In the genomic region with DNA sequence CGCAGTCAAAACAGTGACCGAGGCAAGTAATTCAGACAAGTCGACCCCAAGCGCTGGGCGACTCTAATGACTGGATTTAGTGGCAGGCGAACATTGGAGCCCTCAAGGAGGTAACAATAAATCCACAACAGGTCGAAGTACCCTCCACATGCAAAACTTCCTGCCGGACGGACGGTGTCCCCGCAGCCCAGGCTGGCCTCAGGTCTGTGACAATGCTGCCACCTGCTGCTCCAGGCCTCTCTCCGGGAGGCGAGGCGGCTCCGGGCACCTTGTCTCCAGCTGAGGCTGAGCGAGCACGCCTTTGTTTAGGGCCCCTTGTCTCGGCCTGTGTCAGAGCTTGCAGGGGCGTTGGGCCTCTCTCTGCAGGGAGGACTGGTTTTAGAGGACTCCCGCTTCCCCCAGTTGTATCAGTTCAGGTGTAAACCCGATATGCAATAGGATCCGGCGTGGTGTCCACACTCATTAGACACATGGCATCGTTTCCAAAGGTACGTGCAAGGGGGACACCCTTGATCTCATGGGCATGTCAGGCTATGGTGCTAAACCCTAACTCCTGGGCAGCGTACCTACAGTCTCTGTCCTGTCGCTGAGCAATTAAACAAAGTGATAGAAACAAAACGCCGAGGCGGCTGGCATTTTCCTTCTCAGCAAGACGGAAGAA, we compare ENCODE assay signal across 11 cellular contexts.
DNase-seq lines count a peak whose midpoint lies in the region; ATAC-seq, FAIRE-seq and TF ChIP-seq lines count a peak whose summit lies in the region.
"Had no signal": no experiment of that assay in that cellular context is flagged by ENCODE, and none has a peak within 500 bp of the region (broad histone marks: within the 10 kb centered on the region; RNA-seq: fewer than 3 reads in every experiment).

No MANE protein-coding gene starts in this region.

- CTCF ChIA-PET in K562 (lab: Yijun Ruan, JAX; ENCODE audit: low intra/inter-chr PET ratio): no interaction called here

- H3K4me3 Mint-ChIP-seq in effector memory CD8-positive, alpha-beta T cell: no peak overlapping the region
- H3K4me3 Mint-ChIP-seq: CD14-positive monocyte had no signal

- intact Hi-C loops in K562 (cut with micrococcal nuclease) (no loop called here), left lung (cut with DNase I) (no loop called here)

- peak; percentile 2 for DNase-seq in stimulated activated CD4-positive, alpha-beta T cell treated with anti-CD3 and anti-CD28 coated beads, Interleukin-15, amount 100 ng/mL, for 24 hours
- no peak for DNase-seq in stimulated activated CD4-positive, alpha-beta T cell treated with anti-CD3 and anti-CD28 coated beads, Interleukin-4, amount 100 ng/mL, for 24 hours
- DNase-seq in K562 (ENCODE audit: extremely low read depth in 1 of 4, low spot score in 3 of 4): peak in 2 of 4 experiments; percentile 14 to 20
- peak; percentile 51 to 87 for DNase-seq in left lung
- DNase-seq in GM19240 (ENCODE audit: insufficient read length, low spot score): no peak
- DNase-seq in effector memory CD8-positive, alpha-beta T cell: no peak
- no peak for DNase-seq in SW 1271 (lab: John Stamatoyannopoulos, UW)
- DNase-seq: activated effector memory CD4-positive, alpha-beta T cell treated with Interleukin-2 at 50 U/mL for 16 hours; stimulated activated naive CD8-positive, alpha-beta T cell treated with anti-CD3 and anti-CD28 coated beads, Interleukin-15, Interleukin-2, amounts not matched to agents 100 U/mL and 50 U/mL, for 24 hours had no signal

- H3K27ac ChIP-seq in K562 (ENCODE audit: extremely low read depth, low read depth, low read length) (no peak overlapping the region), left lung (no peak overlapping the region)

- no peaks in the 10 kb centered on the region for H3K27me3 ChIP-seq in K562 (ENCODE audit: control insufficient read depth in 2 of 2, insufficient read depth in 2 of 2, low read length in 2 of 2)
- H3K27me3 ChIP-seq in left lung: peaks cover 0 to 7% of the 10 kb centered on the region in 2 donors

- in situ Hi-C loops in K562 (cut with MboI): no loop called here

- no peaks in the 10 kb centered on the region for H3K79me2 ChIP-seq in K562 (ENCODE audit: control insufficient read depth, insufficient read depth, low read length)

- H3K36me3 Mint-ChIP-seq in effector memory CD8-positive, alpha-beta T cell (ENCODE audit: insufficient read depth): no peaks in the 10 kb centered on the region
- H3K36me3 Mint-ChIP-seq: CD14-positive monocyte had no signal

- ATAC-seq in K562 (peak; percentile 51), left lung (peak; percentile 97), HG03025 (IDR thresholded peaks at IDR 0.05; ENCODE audit: low FRiP score, unreplicated experiment) (no peak)
- no peak for ATAC-seq in effector memory CD8-positive, alpha-beta T cell (replicated peaks)
- ATAC-seq: stimulated activated naive CD8-positive, alpha-beta T cell treated with anti-CD3 and anti-CD28 coated beads, Interleukin-15, Interleukin-2, amounts not matched to agents 100 U/mL and 50 U/mL, for 24 hours had no signal

- no peak overlapping the region for H3K9ac ChIP-seq in K562 (ENCODE audit: insufficient read depth in 1 of 2, low read depth in 2 of 2, low read length in 2 of 2)

- no peaks in the 10 kb centered on the region for H3K4me1 Mint-ChIP-seq in effector memory CD8-positive, alpha-beta T cell (ENCODE audit: low read depth in 2 of 2)
- H3K4me1 Mint-ChIP-seq: CD14-positive monocyte had no signal

- TF ChIP-seq POLR2A in K562 (conservative IDR thresholded peaks at IDR 0.05): no peak

- no peak overlapping the region for H3K27ac Mint-ChIP-seq in effector memory CD8-positive, alpha-beta T cell
- H3K27ac Mint-ChIP-seq: CD14-positive monocyte had no signal

- no peaks in the 10 kb centered on the region; the same call in 1 of the 2 replicates for H3K9me3 ChIP-seq in K562 (replicated peaks; ENCODE audit: control insufficient read depth, insufficient read depth, low read depth, low read length)
- no peaks in the 10 kb centered on the region for H3K9me3 ChIP-seq in left lung

- H3K4me1 ChIP-seq in K562 (replicated peaks in 1 of 2; ENCODE audit: control insufficient read depth in 2 of 2, insufficient read depth in 2 of 2, low read length in 2 of 2): no peaks in the 10 kb centered on the region
- no peaks in the 10 kb centered on the region for H3K4me1 ChIP-seq in left lung

- BruUV-seq in K562 (replicated peaks; lab: Mats Ljungman, UMichigan): no TSS peak

- no peaks in the 10 kb centered on the region for H3K9me1 ChIP-seq in K562 (ENCODE audit: control insufficient read depth, insufficient read depth, low read length)

- TF ChIP-seq EP300 in K562 (IDR thresholded peaks at IDR 0.05; ENCODE audit: low read length): no peak

- H2AFZ ChIP-seq in K562 (ENCODE audit: low read depth, low read length): no peak overlapping the region

- H3K36me3 ChIP-seq in K562 (ENCODE audit: control insufficient read depth, insufficient read depth, low read length) (no peaks in the 10 kb centered on the region), left lung (no peaks in the 10 kb centered on the region)

- no peak overlapping the region for H3K4me2 ChIP-seq in K562 (ENCODE audit: insufficient read depth, low read length)

- FAIRE-seq in K562 (lab: Jason Lieb, UNC): no peak

- H4K20me1 ChIP-seq in K562 (replicated peaks; ENCODE audit: control insufficient read depth, insufficient read depth, low read length): no peaks in the 10 kb centered on the region

- H3K4me3 ChIP-seq in K562: no peak overlapping the region
- H3K4me3 ChIP-seq in left lung: peak overlapping the region in 1 of 2 donors; percentile 8

- whole genome bisulfite sequencing in K562 (ENCODE audit: insufficient coverage, low coverage, missing lambda C conversion rate): 2% methylated on average over 31 of the region's 31 CpGs

- TF ChIP-seq RAD21 in K562 (CRISPR knock-in tag; conservative IDR thresholded peaks at IDR 0.05 in 1 of 2, IDR thresholded peaks at IDR 0.05 in 1 of 2): peak; percentile 43 to 55; a peak in 3 of 4 replicates

- POLR2A ChIA-PET in K562 (lab: Yijun Ruan, JAX): no interaction called here

- peaks cover 7 to 15% of the 10 kb centered on the region in 2 donors for H3K9me3 Mint-ChIP-seq in effector memory CD8-positive, alpha-beta T cell
- H3K9me3 Mint-ChIP-seq: CD14-positive monocyte had no signal

- no peaks in the 10 kb centered on the region for H3K27me3 Mint-ChIP-seq in effector memory CD8-positive, alpha-beta T cell

- peak; percentile 12 to 33 (median 23); a peak in 1 of 6 replicates for TF ChIP-seq CTCF in K562 (IDR thresholded peaks at IDR 0.05 in 2 of 3, conservative IDR thresholded peaks at IDR 0.05 in 1 of 3; ENCODE audit: insufficient read depth in 2 of 3, low read depth in 1 of 3, low read length in 3 of 3)
- TF ChIP-seq CTCF in left lung (IDR thresholded peaks at IDR 0.05): peak; percentile 13 to 34

TF ChIP-seq in K562, 482 proteins besides CTCF, POLR2A, EP300 and RAD21:
- TF ChIP-seq, protein P1, sequence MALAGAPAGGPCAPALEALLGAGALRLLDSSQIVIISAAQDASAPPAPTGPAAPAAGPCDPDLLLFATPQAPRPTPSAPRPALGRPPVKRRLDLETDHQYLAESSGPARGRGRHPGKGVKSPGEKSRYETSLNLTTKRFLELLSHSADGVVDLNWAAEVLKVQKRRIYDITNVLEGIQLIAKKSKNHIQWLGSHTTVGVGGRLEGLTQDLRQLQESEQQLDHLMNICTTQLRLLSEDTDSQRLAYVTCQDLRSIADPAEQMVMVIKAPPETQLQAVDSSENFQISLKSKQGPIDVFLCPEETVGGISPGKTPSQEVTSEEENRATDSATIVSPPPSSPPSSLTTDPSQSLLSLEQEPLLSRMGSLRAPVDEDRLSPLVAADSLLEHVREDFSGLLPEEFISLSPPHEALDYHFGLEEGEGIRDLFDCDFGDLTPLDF (CRISPR knock-in tag; IDR thresholded peaks at IDR 0.05): no peak
- no peak for TF ChIP-seq HDAC2 (IDR thresholded peaks at IDR 0.05)
- no peak for TF ChIP-seq JUND (IDR thresholded peaks at IDR 0.05; ENCODE audit: borderline replicate concordance, low read depth, low read length)
- no peak for TF ChIP-seq JUND (tag; IDR thresholded peaks at IDR 0.05; ENCODE audit: borderline replicate concordance, low read depth, low read length)
- TF ChIP-seq BACH1 (tag; IDR thresholded peaks at IDR 0.05): no peak
- no peak for TF ChIP-seq HDAC6 (IDR thresholded peaks at IDR 0.05; ENCODE audit: low read depth, low read length)
- no peak for TF ChIP-seq ZBTB8A (IDR thresholded peaks at IDR 0.05; ENCODE audit: partially characterized antibody)
- no peak for TF ChIP-seq ZBTB1 (CRISPR knock-in tag; IDR thresholded peaks at IDR 0.05; ENCODE audit: borderline replicate concordance, low read depth)

Comparison
In these comparisons a context has a peak if more than half of its experiments do, and no peak if none do; other contexts are left out.
1. DNase-seq: peak in stimulated activated CD4-positive, alpha-beta T cell treated with anti-CD3 and anti-CD28 coated beads, Interleukin-15, amount 100 ng/mL, for 24 hours (single experiment) and left lung (2 of 2); none in stimulated activated CD4-positive, alpha-beta T cell treated with anti-CD3 and anti-CD28 coated beads, Interleukin-4, amount 100 ng/mL, for 24 hours (single experiment), GM19240 (single experiment), effector memory CD8-positive, alpha-beta T cell (0 of 3) and SW 1271 (0 of 2).
2. ATAC-seq: peak in K562 (single experiment) and left lung (single experiment); none in HG03025 (single experiment) and effector memory CD8-positive, alpha-beta T cell (single experiment).